ENCODE assay signal across 8 cellular contexts in the genomic region with DNA sequence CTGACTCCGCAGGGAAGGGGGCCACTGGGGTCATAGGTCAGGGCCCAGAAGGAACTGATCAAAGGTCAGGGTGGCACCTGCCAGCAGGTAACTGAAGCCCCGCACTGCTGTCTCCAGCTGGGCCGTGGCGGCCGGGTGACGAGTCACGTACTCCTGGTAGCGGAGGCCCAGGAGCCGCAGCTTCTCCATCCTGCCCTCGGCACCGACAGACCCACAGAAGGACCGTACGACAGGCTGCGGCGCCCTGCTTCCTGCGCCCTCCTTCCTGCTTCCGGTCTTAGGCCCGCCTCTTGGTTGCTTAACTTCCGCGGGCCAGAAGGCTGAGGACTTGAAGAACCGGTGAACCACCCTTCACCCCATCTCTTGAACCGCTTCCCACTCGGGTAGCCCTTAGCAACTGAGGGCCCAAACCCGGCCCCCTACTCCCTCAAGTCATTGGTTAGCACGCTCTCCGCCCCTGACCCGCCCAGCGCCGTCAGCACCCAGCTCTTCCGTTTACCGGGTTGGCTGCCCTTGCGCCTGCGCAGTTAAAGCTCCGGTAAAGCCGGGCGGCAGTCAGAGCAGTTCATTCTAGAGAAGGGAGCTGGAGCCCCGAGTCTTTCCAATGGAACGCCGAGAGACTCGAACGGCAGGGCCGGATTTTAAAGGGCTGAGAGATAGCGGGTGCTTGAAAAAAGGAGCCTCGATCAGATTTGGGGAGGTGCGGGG. TPM values are rescaled to one million over a fixed set of nuclear protein-coding genes. Genes with fewer than 3 reads are reported as not detected.
DNase-seq lines count a peak whose midpoint lies in the region; ATAC-seq, FAIRE-seq and TF ChIP-seq lines count a peak whose summit lies in the region.

A gene (minus strand): TSS at position 255 of the 708 bp plus-strand sequence. CDS start 66 bp downstream, at position 189.

- peaks cover 0 to 15% (median 0%) of the 10 kb centered on the region in 4 donors for H3K27me3 ChIP-seq in esophagus squamous epithelium

- peaks cover 4% of the 10 kb centered on the region in 2 donors for H3K36me3 Mint-ChIP-seq in activated T-cell treated with anti-CD3 and anti-CD28 coated beads, Interleukin-2, amount 50 U/mL, for 72 hours (ENCODE audit: insufficient read depth in 2 of 2)

- H3K4me1 Mint-ChIP-seq in activated T-cell treated with anti-CD3 and anti-CD28 coated beads, Interleukin-2, amount 50 U/mL, for 72 hours (ENCODE audit: low read depth): peaks cover 29% of the 10 kb centered on the region

- H3K27ac Mint-ChIP-seq in activated T-cell treated with anti-CD3 and anti-CD28 coated beads, Interleukin-2, amount 50 U/mL, for 72 hours: peak within 1 kb of the TSS; percentile 96

- H3K9me3 Mint-ChIP-seq in activated T-cell treated with anti-CD3 and anti-CD28 coated beads, Interleukin-2, amount 50 U/mL, for 72 hours: no peaks in the 10 kb centered on the region

- peak; percentile 79 for FAIRE-seq in RCC 7860 (lab: Jason Lieb, UNC)

- H3K4me3 ChIP-seq in esophagus squamous epithelium: peak within 1 kb of the TSS; percentile 66 to 89 (median 86)

- H3K4me3 Mint-ChIP-seq in activated T-cell treated with anti-CD3 and anti-CD28 coated beads, Interleukin-2, amount 50 U/mL, for 72 hours: peak within 1 kb of the TSS; percentile 100

- DNase-seq in DMS79 (lab: John Stamatoyannopoulos, UW): peak; percentile 99
- peak; percentile 94 for DNase-seq in RCC 7860 (ENCODE audit: low spot score)
- peak; percentile 94 to 98 for DNase-seq in activated T-cell treated with anti-CD3 and anti-CD28 coated beads, Interleukin-2, amount 50 U/mL, for 72 hours
- peak; percentile 86 for DNase-seq in esophagus squamous epithelium (lab: John Stamatoyannopoulos, UW)
- peak; percentile 98 for DNase-seq in myocyte (ENCODE audit: low read depth)
- DNase-seq in stimulated activated CD8-positive, alpha-beta memory T cell treated with anti-CD3 and anti-CD28 coated beads, Interleukin-7, amount 100 ng/mL, for 48 hours (ENCODE audit: extremely low read depth in 1 of 2, low read depth in 1 of 2): peak; percentile 88 to 95

- H3K9me3 ChIP-seq in KOPT-K1 (ENCODE audit: insufficient read depth, low read length, poor library complexity, severe bottlenecking): no peaks in the 10 kb centered on the region
- H3K9me3 ChIP-seq in esophagus squamous epithelium: no peaks in the 10 kb centered on the region

- no peak for TF ChIP-seq CTCF in esophagus squamous epithelium (IDR thresholded peaks at IDR 0.05)

- intact Hi-C loops in esophagus squamous epithelium (cut with DNase I): no loop called here

- peak within 1 kb of the TSS; percentile 76 for H3K27ac ChIP-seq in KOPT-K1 (ENCODE audit: low read depth, low read length, poor library complexity, severe bottlenecking)
- H3K27ac ChIP-seq in esophagus squamous epithelium: peak within 1 kb of the TSS; percentile 88 to 92 (median 90)

- TF ChIP-seq POLR2A in esophagus squamous epithelium (IDR thresholded peaks at IDR 0.05): peak in 3 of 4 donors; percentile 66 to 78 (median 74)

- peaks cover 35% of the 10 kb centered on the region for H3K36me3 ChIP-seq in KOPT-K1 (ENCODE audit: insufficient read depth, low read length)
- H3K36me3 ChIP-seq in esophagus squamous epithelium: peaks cover 16 to 36% (median 23%) of the 10 kb centered on the region in 3 donors

- peak; percentile 86 for ATAC-seq in GM21786 (IDR thresholded peaks at IDR 0.05; ENCODE audit: unreplicated experiment)
- peak; percentile 89 to 94 for ATAC-seq in activated T-cell treated with anti-CD3 and anti-CD28 coated beads, Interleukin-2, amount 50 U/mL, for 72 hours (replicated peaks in 1 of 2)

- H3K4me1 ChIP-seq in esophagus squamous epithelium: peaks cover 26 to 66% (median 33%) of the 10 kb centered on the region in 3 donors

- WGBS in esophagus squamous epithelium, 2 donors: 0% methylated on average over 11 to 19 of the region's 45 CpGs

- peaks cover 5% of the 10 kb centered on the region for H3K27me3 Mint-ChIP-seq in activated T-cell treated with anti-CD3 and anti-CD28 coated beads, Interleukin-2, amount 50 U/mL, for 72 hours (ENCODE audit: low read depth)

RNA-seq across cellular contexts. Expression of the gene that starts here (rescaled TPM):
- total RNA-seq in activated T-cell treated with anti-CD3 and anti-CD28 coated beads, Interleukin-2, amount 50 U/mL, for 72 hours: 10 to 100 TPM; 42.5 to 46.8 TPM
- total RNA-seq in esophagus squamous epithelium (10 to 100 TPM; 18.3 to 25.5 (median 22.1) TPM), myocyte (16.3 and 23.0 TPM in 2 replicates)
- polyA plus RNA-seq in myocyte (2012): 21.9 TPM

Comparison
In these comparisons a context has a peak if more than half of its experiments do, and no peak if none do; other contexts are left out.
1. Peak in every context shown above with its lines: DNase-seq, ATAC-seq, H3K4me3 ChIP-seq and H3K27ac ChIP-seq.